Comparison of ENCODE assay signal across 2 cellular contexts in genomic region chr1:16075337-16076002, GRCh38.
A peak's percentile ranks its signal among the peaks of the same experiment; 100 is the strongest.
TF ChIP-seq lines count a peak whose summit lies in the region.

No MANE protein-coding gene starts in this region.

TF ChIP-seq in HepG2, 621 proteins besides CTCF, POLR2A, EP300 and RAD21:
- TF ChIP-seq ZKSCAN1 (IDR thresholded peaks at IDR 0.05; ENCODE audit: low read length) (peak; percentile 94; the same call in 1 of the 2 replicates), ZNF768 (CRISPR knock-in tag; IDR thresholded peaks at IDR 0.05) (peak; percentile 90), KLF6 (CRISPR knock-in tag; IDR thresholded peaks at IDR 0.05) (no peak)

TF ChIP-seq in GM12891, 5 proteins besides CTCF, POLR2A, EP300 and RAD21:
- no peak for TF ChIP-seq TAF1 (IDR thresholded peaks at IDR 0.05; ENCODE audit: low read depth, low read length)
